ENCODE assay signal across 10 cellular contexts in genomic region chr12:97026901-97027300, GRCh38.
"Had no signal": no experiment of that assay in that cellular context is flagged by ENCODE, and none has a peak within 500 bp of the region (broad histone marks: within the 10 kb centered on the region; RNA-seq: fewer than 3 reads in every experiment).

No MANE protein-coding gene starts in this region.

- ATAC-seq: HCT116, HepG2 had no signal

- H3K4me3 ChIP-seq: HAP-1 had no signal

- H3K36me3 ChIP-seq: HAP-1 had no signal

- H3K27ac Mint-ChIP-seq: HFFc6 had no signal

- DNase-seq: GOT3, H7, HFFc6, IMR-90, KBM-7 had no signal

- H3K9me3 Mint-ChIP-seq: HFFc6 had no signal

- H3K9ac ChIP-seq: KMS-11 had no signal

- H3K4me2 ChIP-seq: KMS-11 had no signal

- H3K9me3 ChIP-seq: HAP-1 had no signal

- H3K4me3 Mint-ChIP-seq: HFFc6 had no signal

- H3K27ac ChIP-seq: HL-60, KMS-11 had no signal

- FAIRE-seq: HepG2 had no signal
